16 cellular contexts compared by ENCODE assay signal in the genomic region with DNA sequence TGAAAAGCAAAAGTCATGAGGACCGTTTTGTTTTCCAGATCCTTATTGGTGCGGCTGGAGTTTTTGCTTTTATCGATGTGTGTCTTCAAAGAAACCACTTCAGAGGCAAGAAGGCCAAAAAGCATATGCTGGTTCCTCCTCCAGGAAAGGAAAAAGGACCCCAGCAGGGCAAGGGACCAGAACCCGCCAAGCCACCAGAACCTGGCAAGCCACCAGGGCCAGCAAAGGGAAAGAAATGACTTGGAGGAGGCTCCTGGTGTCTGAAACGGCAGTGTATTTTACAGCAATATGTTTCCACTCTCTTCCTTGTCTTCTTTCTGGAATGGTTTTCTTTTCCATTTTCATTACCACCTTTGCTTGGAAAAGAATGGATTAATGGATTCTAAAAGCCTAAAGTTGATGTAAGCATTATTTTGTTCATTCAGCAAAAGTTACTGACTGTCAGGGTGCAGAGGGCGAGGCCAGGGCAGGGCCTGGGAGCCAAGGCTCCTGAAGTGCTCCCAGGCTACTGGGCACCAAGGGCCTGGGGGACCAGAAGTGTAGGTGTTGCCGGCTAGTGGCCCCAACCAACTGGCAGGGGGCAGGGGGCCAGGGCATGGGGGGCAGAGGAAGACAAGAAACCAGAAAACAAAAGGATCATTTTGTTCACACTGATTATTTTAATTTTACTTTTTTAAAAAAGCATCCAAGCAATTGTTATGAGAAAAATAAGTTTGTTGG. TPM values are rescaled to one million over a fixed set of nuclear protein-coding genes. Genes with fewer than 3 reads are reported as not detected.
A peak's percentile ranks its signal among the peaks of the same experiment; 100 is the strongest.
DNase-seq lines count a peak whose midpoint lies in the region; ATAC-seq and TF ChIP-seq lines count a peak whose summit lies in the region.
"Had no signal": no experiment of that assay in that cellular context is flagged by ENCODE, and none has a peak within 500 bp of the region (broad histone marks: within the 10 kb centered on the region; RNA-seq: fewer than 3 reads in every experiment).

No MANE protein-coding gene starts in this region.

- H3K4me2 ChIP-seq in neuronal stem cell (ENCODE audit: insufficient read depth, low read length, poor library complexity, severe bottlenecking) = no peak overlapping the region

- H3K79me1 ChIP-seq in neuronal stem cell (ENCODE audit: low read depth, low read length) = no peaks in the 10 kb centered on the region

- 66 to 74% (median 71%) methylated on average over 7 of the region's 7 CpGs for WGBS in psoas muscle, 3 donors
- WGBS in neuronal stem cell (ENCODE audit: extremely low coverage in 2 of 2, insufficient read length in 2 of 2, insufficient replicate concordance in 1 of 2), 2 donors = no CpG with 5 or more reads among the region's 7 CpGs

- H3K36me3 Mint-ChIP-seq in activated CD8-positive, alpha-beta memory T cell treated with anti-CD3 and anti-CD28 coated beads, Interleukin-2, amount 10 ng/mL, durations not matched to agents 7 days and 5 days = no peaks in the 10 kb centered on the region
- H3K36me3 Mint-ChIP-seq in activated naive CD8-positive, alpha-beta T cell treated with anti-CD3 and anti-CD28 coated beads, Interleukin-2, amount 50 U/mL, for 24 hours (ENCODE audit: low read depth) = no peaks in the 10 kb centered on the region

- peak overlapping the region; percentile 1 for H3K4me3 ChIP-seq in psoas muscle
- H3K4me3 ChIP-seq in neuronal stem cell (ENCODE audit: low read length in 2 of 2) = no peak overlapping the region
- H3K4me3 ChIP-seq: gastrocnemius medialis, thoracic aorta had no signal

- no peaks in the 10 kb centered on the region for H3K4me1 ChIP-seq in psoas muscle
- no peaks in the 10 kb centered on the region for H3K4me1 ChIP-seq in foreskin keratinocyte
- H3K4me1 ChIP-seq in neuronal stem cell (ENCODE audit: control insufficient read depth in 2 of 2, insufficient read depth in 1 of 2, low read depth in 1 of 2, low read length in 2 of 2) = no peaks in the 10 kb centered on the region
- H3K4me1 ChIP-seq: gastrocnemius medialis had no signal

- no peak for TF ChIP-seq CTCF in psoas muscle (IDR thresholded peaks at IDR 0.05)
- no peak for TF ChIP-seq CTCF in foreskin keratinocyte (conservative IDR thresholded peaks at IDR 0.05)

- H3K23ac ChIP-seq in neuronal stem cell (ENCODE audit: low read depth, low read length, poor library complexity) = no peak overlapping the region

- CTCF ChIA-PET in activated CD8-positive, alpha-beta memory T cell treated with anti-CD3 and anti-CD28 coated beads, Interleukin-2, amount 10 ng/mL, durations not matched to agents 7 days and 5 days (lab: Charles Lee) = interaction anchor here (0.7 to 3.1 kb wide), 11 partner anchors 9 to 183 kb away, joined by 3 to 63 read pairs (median 20); a partner anchor contains a TSS

- H3K27me3 ChIP-seq in psoas muscle (ENCODE audit: insufficient read depth in 3 of 3, low read length in 2 of 3) (no peaks in the 10 kb centered on the region), foreskin keratinocyte (no peaks in the 10 kb centered on the region), neuronal stem cell (ENCODE audit: control insufficient read depth in 3 of 3, insufficient read depth in 3 of 3, low read depth in 1 of 3, low read length in 3 of 3) (no peaks in the 10 kb centered on the region)
- H3K27me3 ChIP-seq: gastrocnemius medialis had no signal

- H3K9me3 ChIP-seq in psoas muscle (no peaks in the 10 kb centered on the region), neuronal stem cell (replicated peaks in 1 of 2; ENCODE audit: control insufficient read depth in 2 of 2, insufficient read depth in 1 of 2, low read depth in 1 of 2, low read length in 2 of 2) (no peaks in the 10 kb centered on the region)
- H3K9me3 ChIP-seq: gastrocnemius medialis, thoracic aorta had no signal

- H3K4me1 Mint-ChIP-seq in activated CD8-positive, alpha-beta memory T cell treated with anti-CD3 and anti-CD28 coated beads, Interleukin-2, amount 10 ng/mL, durations not matched to agents 7 days and 5 days = peaks cover 36% of the 10 kb centered on the region
- peaks cover 29% of the 10 kb centered on the region for H3K4me1 Mint-ChIP-seq in activated naive CD8-positive, alpha-beta T cell treated with anti-CD3 and anti-CD28 coated beads, Interleukin-2, amount 50 U/mL, for 24 hours

- no peak overlapping the region for H3K4ac ChIP-seq in neuronal stem cell (ENCODE audit: low read length)

- H4K91ac ChIP-seq in neuronal stem cell (ENCODE audit: low read depth, low read length, poor library complexity) = no peak overlapping the region

- no peaks in the 10 kb centered on the region for H3K9me3 Mint-ChIP-seq in activated CD8-positive, alpha-beta memory T cell treated with anti-CD3 and anti-CD28 coated beads, Interleukin-2, amount 10 ng/mL, durations not matched to agents 7 days and 5 days (ENCODE audit: low read depth)
- no peaks in the 10 kb centered on the region for H3K9me3 Mint-ChIP-seq in activated naive CD8-positive, alpha-beta T cell treated with anti-CD3 and anti-CD28 coated beads, Interleukin-2, amount 50 U/mL, for 24 hours

- H2BK12ac ChIP-seq in neuronal stem cell (ENCODE audit: low read length) = no peak overlapping the region

- no peaks in the 10 kb centered on the region for H3K36me3 ChIP-seq in psoas muscle (ENCODE audit: insufficient read depth in 1 of 2, low read depth in 1 of 2)
- peaks cover 0 to 2% of the 10 kb centered on the region in 2 donors for H3K36me3 ChIP-seq in neuronal stem cell (replicated peaks in 1 of 2; ENCODE audit: control insufficient read depth in 2 of 2, insufficient read depth in 2 of 2, low read length in 2 of 2)
- H3K36me3 ChIP-seq: gastrocnemius medialis, thoracic aorta had no signal

- no peak overlapping the region for H3K4me3 Mint-ChIP-seq in activated CD8-positive, alpha-beta memory T cell treated with anti-CD3 and anti-CD28 coated beads, Interleukin-2, amount 10 ng/mL, durations not matched to agents 7 days and 5 days
- peak overlapping the region; percentile 37 for H3K4me3 Mint-ChIP-seq in activated naive CD8-positive, alpha-beta T cell treated with anti-CD3 and anti-CD28 coated beads, Interleukin-2, amount 50 U/mL, for 24 hours

- no peak overlapping the region for H3K9ac ChIP-seq in neuronal stem cell (ENCODE audit: low read depth, low read length, poor library complexity)

- no peak overlapping the region for H2AFZ ChIP-seq in neuronal stem cell (ENCODE audit: low read length)

- DNase-seq in activated CD8-positive, alpha-beta memory T cell treated with anti-CD3 and anti-CD28 coated beads, Interleukin-2, amount 10 ng/mL, durations not matched to agents 7 days and 5 days = no peak
- no peak for DNase-seq in activated CD8-positive, alpha-beta memory T cell treated with anti-CD3 and anti-CD28 coated beads, Interleukin-2, amount 50 U/mL, for 48 hours
- no peak for DNase-seq in activated naive CD8-positive, alpha-beta T cell treated with anti-CD3 and anti-CD28 coated beads, Interleukin-2, amount 50 U/mL, for 24 hours
- DNase-seq in psoas muscle (no peak), foreskin keratinocyte (no peak), neuronal stem cell (ENCODE audit: low spot score) (no peak)
- DNase-seq: ACHN; effector memory CD4-positive, alpha-beta T cell; gastrocnemius medialis; mesendoderm; MM.1S; NCI-H2081 treated with DMSO at 0.1 percent for 48 hours; T1000 had no signal

- H3K27me3 Mint-ChIP-seq in activated CD8-positive, alpha-beta memory T cell treated with anti-CD3 and anti-CD28 coated beads, Interleukin-2, amount 10 ng/mL, durations not matched to agents 7 days and 5 days = peaks cover 4% of the 10 kb centered on the region
- peaks cover 5% of the 10 kb centered on the region for H3K27me3 Mint-ChIP-seq in activated naive CD8-positive, alpha-beta T cell treated with anti-CD3 and anti-CD28 coated beads, Interleukin-2, amount 50 U/mL, for 24 hours

- H2BK15ac ChIP-seq in neuronal stem cell (ENCODE audit: low read length) = no peak overlapping the region

- no peak overlapping the region for H3K18ac ChIP-seq in neuronal stem cell (ENCODE audit: low read length)

- ATAC-seq in activated CD8-positive, alpha-beta memory T cell treated with anti-CD3 and anti-CD28 coated beads, Interleukin-2, amount 10 ng/mL, durations not matched to agents 7 days and 5 days = no peak
- no peak for ATAC-seq in activated naive CD8-positive, alpha-beta T cell treated with anti-CD3 and anti-CD28 coated beads, Interleukin-2, amount 50 U/mL, for 24 hours
- no peak for ATAC-seq in psoas muscle
- ATAC-seq in foreskin keratinocyte = no peak
- ATAC-seq: gastrocnemius medialis had no signal

- H3K27ac Mint-ChIP-seq in activated CD8-positive, alpha-beta memory T cell treated with anti-CD3 and anti-CD28 coated beads, Interleukin-2, amount 10 ng/mL, durations not matched to agents 7 days and 5 days = peak overlapping the region; percentile 36
- H3K27ac Mint-ChIP-seq in activated naive CD8-positive, alpha-beta T cell treated with anti-CD3 and anti-CD28 coated beads, Interleukin-2, amount 50 U/mL, for 24 hours = no peak overlapping the region

- H3K14ac ChIP-seq in neuronal stem cell (ENCODE audit: low read length) = no peak overlapping the region

- H2BK5ac ChIP-seq in neuronal stem cell (ENCODE audit: low read length) = no peak overlapping the region

- H2AK5ac ChIP-seq in neuronal stem cell (ENCODE audit: low read depth, low read length) = no peak overlapping the region

- no peak overlapping the region for H4K8ac ChIP-seq in neuronal stem cell (ENCODE audit: low read depth, low read length)

- no peak overlapping the region for H2BK120ac ChIP-seq in neuronal stem cell (ENCODE audit: low read depth, low read length)

- intact Hi-C loops in psoas muscle (cut with DNase I) = loop anchor here in 1 of 2 donors (10.0 kb wide), 1 partner anchor 113 kb away; no protein-coding TSS in a partner anchor

- H3K27ac ChIP-seq in psoas muscle (no peak overlapping the region), foreskin keratinocyte (no peak overlapping the region), neuronal stem cell (replicated peaks; ENCODE audit: low read length) (no peak overlapping the region)
- H3K27ac ChIP-seq: gastrocnemius medialis, thoracic aorta had no signal

RNA-seq across cellular contexts. Expression of a gene that starts 8.8 kb away (rescaled TPM):
- 1 to 10 TPM; 1.1 to 1.6 TPM for total RNA-seq in activated CD8-positive, alpha-beta memory T cell treated with anti-CD3 and anti-CD28 coated beads, Interleukin-2, amount 10 ng/mL, durations not matched to agents 7 days and 5 days
- not detected for total RNA-seq in psoas muscle
- polyA plus RNA-seq in psoas muscle = under 1 TPM in 1 of 3 donors, not detected in 2; 0.17 TPM
- total RNA-seq in foreskin keratinocyte = not detected in 2 replicates
- polyA plus RNA-seq in foreskin keratinocyte = not detected in 2 replicates
- 0.20 TPM for polyA plus RNA-seq in neuronal stem cell (2013, experiment 1 of 2)
- 0.08 TPM for polyA plus RNA-seq in neuronal stem cell (2013, experiment 2 of 2)
- total RNA-seq: bronchial epithelial cell, gastrocnemius medialis, HT-29 had no signal

RNA-seq across cellular contexts. Expression of a gene that starts 16.5 kb away (rescaled TPM):
- total RNA-seq in activated CD8-positive, alpha-beta memory T cell treated with anti-CD3 and anti-CD28 coated beads, Interleukin-2, amount 10 ng/mL, durations not matched to agents 7 days and 5 days = 10 to 100 TPM; 85.0 to 90.3 TPM
- total RNA-seq in psoas muscle = 1 to 10 TPM; 3.9 to 7.6 (median 5.2) TPM
- polyA plus RNA-seq in psoas muscle = 1 to 10 TPM; 2.6 to 5.9 (median 3.5) TPM
- total RNA-seq in foreskin keratinocyte = 22.1 and 23.8 TPM in 2 replicates
- 32.8 and 33.9 TPM in 2 replicates for polyA plus RNA-seq in foreskin keratinocyte
- 92.9 TPM for polyA plus RNA-seq in neuronal stem cell (2013, experiment 1 of 2)
- 91.8 TPM for polyA plus RNA-seq in neuronal stem cell (2013, experiment 2 of 2)

RNA-seq across cellular contexts. Expression of a gene that starts 21.8 kb away (rescaled TPM):
- total RNA-seq in activated CD8-positive, alpha-beta memory T cell treated with anti-CD3 and anti-CD28 coated beads, Interleukin-2, amount 10 ng/mL, durations not matched to agents 7 days and 5 days = 10 to 100 TPM; 21.1 to 21.4 TPM
- total RNA-seq in psoas muscle = 1 to 10 TPM in 1 of 4 donors, under 1 TPM in 1, not detected in 2; 0.76 to 1.1 TPM
- polyA plus RNA-seq in psoas muscle = under 1 TPM in 2 of 3 donors, not detected in 1; 0.04 to 0.25 TPM
- total RNA-seq in foreskin keratinocyte = 2.1 and 2.3 TPM in 2 replicates
- polyA plus RNA-seq in foreskin keratinocyte = 0.11 and 0.19 TPM in 2 replicates
- 3.8 TPM for polyA plus RNA-seq in neuronal stem cell (2013, experiment 1 of 2)
- polyA plus RNA-seq in neuronal stem cell (2013, experiment 2 of 2) = 4.4 TPM

RNA-seq across cellular contexts. Expression of a gene that starts 35.7 kb away (rescaled TPM):
- total RNA-seq in activated CD8-positive, alpha-beta memory T cell treated with anti-CD3 and anti-CD28 coated beads, Interleukin-2, amount 10 ng/mL, durations not matched to agents 7 days and 5 days = 100 to 1,000 TPM; 199 to 220 TPM
- total RNA-seq in psoas muscle (1 to 10 TPM; 4.1 to 8.7 (median 6.4) TPM), foreskin keratinocyte (44.2 and 52.3 TPM in 2 replicates)
- polyA plus RNA-seq in psoas muscle (10 to 100 TPM in 2 of 3 donors, 1 to 10 TPM in 1; 5.4 to 21.1 (median 14.8) TPM), foreskin keratinocyte (58.1 and 73.0 TPM in 2 replicates)
- 37.5 TPM for polyA plus RNA-seq in neuronal stem cell (2013, experiment 1 of 2)
- 41.1 TPM for polyA plus RNA-seq in neuronal stem cell (2013, experiment 2 of 2)

RNA-seq across cellular contexts. Expression of a gene that starts 38.1 kb away (rescaled TPM):
- 10 to 100 TPM in 1 of 2 experiments, 1 to 10 TPM in 1; 8.5 to 10.8 TPM for total RNA-seq in activated CD8-positive, alpha-beta memory T cell treated with anti-CD3 and anti-CD28 coated beads, Interleukin-2, amount 10 ng/mL, durations not matched to agents 7 days and 5 days
- total RNA-seq in psoas muscle (10 to 100 TPM; 10.0 to 14.7 (median 12.2) TPM), foreskin keratinocyte (14.0 and 14.9 TPM in 2 replicates)
- polyA plus RNA-seq in psoas muscle (1 to 10 TPM; 4.0 to 9.2 (median 7.4) TPM), foreskin keratinocyte (9.2 and 11.0 TPM in 2 replicates)
- 3.4 TPM for polyA plus RNA-seq in neuronal stem cell (2013, experiment 1 of 2)
- polyA plus RNA-seq in neuronal stem cell (2013, experiment 2 of 2) = 3.4 TPM
